Comparison of ENCODE assay signal across 16 cellular contexts in genomic region chrX:41518127-41518840, GRCh38.
DNase-seq lines count a peak whose midpoint lies in the region; ATAC-seq and TF ChIP-seq lines count a peak whose summit lies in the region.
"Had no signal": no experiment of that assay in that cellular context is flagged by ENCODE, and none has a peak within 500 bp of the region (broad histone marks: within the 10 kb centered on the region; RNA-seq: fewer than 3 reads in every experiment).

No MANE protein-coding gene starts in this region.

- no peaks in the 10 kb centered on the region for H3K27me3 Mint-ChIP-seq in T-helper 1 cell treated with Interleukin-12 subunit alpha and Interleukin-12 subunit beta and Interleukin-4 antibody, amounts not matched to agents 30 μg/mL and 1 μg/mL, for 36 hours (ENCODE audit: low read depth)
- H3K27me3 Mint-ChIP-seq in activated CD8-positive, alpha-beta memory T cell treated with anti-CD3 and anti-CD28 coated beads, Interleukin-2, amount 10 ng/mL, durations not matched to agents 7 days and 5 days: peaks cover 2% of the 10 kb centered on the region
- H3K27me3 Mint-ChIP-seq in central memory CD8-positive, alpha-beta T cell: no peaks in the 10 kb centered on the region

- H3K27me3 ChIP-seq in ascending aorta: no peaks in the 10 kb centered on the region

- no peak overlapping the region for H3K27ac ChIP-seq in ascending aorta
- H3K27ac ChIP-seq: C4-2B, epithelial cell of prostate, RWPE1, thoracic aorta had no signal

- no peak for TF ChIP-seq CTCF in ascending aorta (IDR thresholded peaks at IDR 0.05)

- no peaks in the 10 kb centered on the region for H3K9me3 ChIP-seq in ascending aorta
- H3K9me3 ChIP-seq: mucosa of descending colon, thoracic aorta had no signal

- H3K9me3 Mint-ChIP-seq in T-helper 1 cell treated with Interleukin-12 subunit alpha and Interleukin-12 subunit beta and Interleukin-4 antibody, amounts not matched to agents 30 μg/mL and 1 μg/mL, for 36 hours: no peaks in the 10 kb centered on the region
- H3K9me3 Mint-ChIP-seq in activated CD8-positive, alpha-beta memory T cell treated with anti-CD3 and anti-CD28 coated beads, Interleukin-2, amount 10 ng/mL, durations not matched to agents 7 days and 5 days (ENCODE audit: low read depth): no peaks in the 10 kb centered on the region
- H3K9me3 Mint-ChIP-seq in central memory CD8-positive, alpha-beta T cell: no peaks in the 10 kb centered on the region

- H3K4me3 ChIP-seq in ascending aorta: no peak overlapping the region
- H3K4me3 ChIP-seq: mucosa of descending colon, thoracic aorta had no signal

- DNase-seq in activated CD8-positive, alpha-beta memory T cell treated with anti-CD3 and anti-CD28 coated beads, Interleukin-2, amount 10 ng/mL, durations not matched to agents 7 days and 5 days: peak; percentile 50
- DNase-seq in central memory CD8-positive, alpha-beta T cell (ENCODE audit: low spot score in 2 of 2): no peak
- peak; percentile 39 to 48 for DNase-seq in stimulated activated CD8-positive, alpha-beta memory T cell treated with anti-CD3 and anti-CD28 coated beads, Interleukin-15, amount 100 ng/mL, for 48 hours (ENCODE audit: low read depth in 2 of 2)
- no peak for DNase-seq in RPMI8226
- DNase-seq in ascending aorta (ENCODE audit: low spot score in 2 of 2): no peak
- DNase-seq: cerebellar nuclear complex, mucosa of descending colon, NCI-H2081 treated with DMSO at 0.1 percent for 48 hours, NCI-H82 had no signal

- TF ChIP-seq POLR2A in GM18505 (IDR thresholded peaks at IDR 0.05; ENCODE audit: borderline replicate concordance, extremely low read depth, insufficient read depth, insufficient read length): no peak

- no peaks in the 10 kb centered on the region for H3K4me1 ChIP-seq in ascending aorta

- no peak overlapping the region for H3K4me3 Mint-ChIP-seq in T-helper 1 cell treated with Interleukin-12 subunit alpha and Interleukin-12 subunit beta and Interleukin-4 antibody, amounts not matched to agents 30 μg/mL and 1 μg/mL, for 36 hours
- no peak overlapping the region for H3K4me3 Mint-ChIP-seq in activated CD8-positive, alpha-beta memory T cell treated with anti-CD3 and anti-CD28 coated beads, Interleukin-2, amount 10 ng/mL, durations not matched to agents 7 days and 5 days
- H3K4me3 Mint-ChIP-seq in central memory CD8-positive, alpha-beta T cell: no peak overlapping the region

- CTCF ChIA-PET in activated CD8-positive, alpha-beta memory T cell treated with anti-CD3 and anti-CD28 coated beads, Interleukin-2, amount 10 ng/mL, durations not matched to agents 7 days and 5 days (lab: Charles Lee): interaction anchor here (0.7 kb wide), 1 partner anchor 241 kb away, joined by 3 read pairs; no protein-coding TSS in a partner anchor

- peaks cover 44% of the 10 kb centered on the region for H3K4me1 Mint-ChIP-seq in T-helper 1 cell treated with Interleukin-12 subunit alpha and Interleukin-12 subunit beta and Interleukin-4 antibody, amounts not matched to agents 30 μg/mL and 1 μg/mL, for 36 hours (ENCODE audit: low read depth)
- peaks cover 41% of the 10 kb centered on the region for H3K4me1 Mint-ChIP-seq in activated CD8-positive, alpha-beta memory T cell treated with anti-CD3 and anti-CD28 coated beads, Interleukin-2, amount 10 ng/mL, durations not matched to agents 7 days and 5 days
- H3K4me1 Mint-ChIP-seq in central memory CD8-positive, alpha-beta T cell: peaks cover 4% of the 10 kb centered on the region

- peak overlapping the region; percentile 76 for H3K27ac Mint-ChIP-seq in T-helper 1 cell treated with Interleukin-12 subunit alpha and Interleukin-12 subunit beta and Interleukin-4 antibody, amounts not matched to agents 30 μg/mL and 1 μg/mL, for 36 hours
- H3K27ac Mint-ChIP-seq in activated CD8-positive, alpha-beta memory T cell treated with anti-CD3 and anti-CD28 coated beads, Interleukin-2, amount 10 ng/mL, durations not matched to agents 7 days and 5 days: peak overlapping the region; percentile 65
- no peak overlapping the region for H3K27ac Mint-ChIP-seq in central memory CD8-positive, alpha-beta T cell (ENCODE audit: low read depth)

- H3K36me3 Mint-ChIP-seq in T-helper 1 cell treated with Interleukin-12 subunit alpha and Interleukin-12 subunit beta and Interleukin-4 antibody, amounts not matched to agents 30 μg/mL and 1 μg/mL, for 36 hours (ENCODE audit: low read depth): peaks cover 15% of the 10 kb centered on the region
- H3K36me3 Mint-ChIP-seq in activated CD8-positive, alpha-beta memory T cell treated with anti-CD3 and anti-CD28 coated beads, Interleukin-2, amount 10 ng/mL, durations not matched to agents 7 days and 5 days: peaks cover 11% of the 10 kb centered on the region
- peaks cover 5% of the 10 kb centered on the region for H3K36me3 Mint-ChIP-seq in central memory CD8-positive, alpha-beta T cell (ENCODE audit: insufficient read depth)

- no peaks in the 10 kb centered on the region for H3K36me3 ChIP-seq in ascending aorta
- H3K36me3 ChIP-seq: thoracic aorta had no signal

- peak; percentile 65 for ATAC-seq in activated CD8-positive, alpha-beta memory T cell treated with anti-CD3 and anti-CD28 coated beads, Interleukin-2, amount 10 ng/mL, durations not matched to agents 7 days and 5 days
- peak; percentile 24 for ATAC-seq in central memory CD8-positive, alpha-beta T cell (replicated peaks; ENCODE audit: extremely low read depth, poor library complexity, severe bottlenecking)
- ATAC-seq in GM18511 (IDR thresholded peaks at IDR 0.05; ENCODE audit: unreplicated experiment) (no peak), GM18505 (IDR thresholded peaks at IDR 0.05; ENCODE audit: unreplicated experiment) (no peak)
- ATAC-seq: mucosa of descending colon had no signal

- intact Hi-C loops in ascending aorta (cut with DNase I): no loop called here

Comparison
In these comparisons a context has a peak if more than half of its experiments do, and no peak if none do; other contexts are left out.
1. ATAC-seq: peak in activated CD8-positive, alpha-beta memory T cell treated with anti-CD3 and anti-CD28 coated beads, Interleukin-2, amount 10 ng/mL, durations not matched to agents 7 days and 5 days (single experiment) and central memory CD8-positive, alpha-beta T cell (single experiment); none in GM18511 (single experiment) and GM18505 (single experiment).
2. DNase-seq: peak in activated CD8-positive, alpha-beta memory T cell treated with anti-CD3 and anti-CD28 coated beads, Interleukin-2, amount 10 ng/mL, durations not matched to agents 7 days and 5 days (single experiment) and stimulated activated CD8-positive, alpha-beta memory T cell treated with anti-CD3 and anti-CD28 coated beads, Interleukin-15, amount 100 ng/mL, for 48 hours (2 of 2); none in central memory CD8-positive, alpha-beta T cell (0 of 2), RPMI8226 (single experiment) and ascending aorta (0 of 2).